1 cellular context compared by ENCODE assay signal in the genomic region with DNA sequence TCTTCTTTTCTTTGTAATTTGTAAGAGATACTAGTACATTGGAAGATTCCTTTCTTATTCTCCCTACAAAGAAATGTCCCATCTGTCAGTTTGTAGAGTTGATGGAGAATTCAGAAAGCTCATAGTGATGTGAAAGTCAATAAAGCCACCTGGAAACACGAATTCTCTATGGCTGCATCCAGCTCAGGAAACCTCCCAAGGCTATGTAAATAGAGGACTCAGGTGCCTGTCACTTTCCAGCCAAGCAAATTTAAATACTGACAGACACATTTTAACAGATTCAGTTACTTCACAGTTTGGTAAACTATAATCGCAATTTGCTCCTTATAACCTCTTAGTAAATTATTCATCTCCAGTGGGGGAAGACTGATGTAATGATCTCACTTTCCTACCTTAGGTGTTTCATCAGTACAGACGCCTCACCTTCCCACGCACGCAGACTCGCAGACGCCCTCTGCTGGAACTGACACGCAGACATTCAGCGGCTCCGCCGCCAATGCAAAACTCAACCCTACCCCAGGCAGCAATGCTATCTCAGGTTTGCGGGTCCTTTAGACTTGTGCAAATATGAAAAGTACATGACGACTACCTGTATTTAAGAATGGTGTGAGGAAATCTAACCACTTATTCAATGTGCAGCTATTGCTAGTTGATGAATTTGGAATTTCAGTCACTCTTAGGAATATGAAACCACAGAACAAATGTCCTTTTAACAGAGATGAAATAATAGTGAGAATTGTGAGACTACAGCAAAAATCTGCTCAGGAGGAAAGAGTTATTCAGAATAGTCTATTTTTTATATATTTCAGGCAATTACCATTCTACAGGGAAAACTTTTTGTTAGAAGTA.
TF ChIP-seq lines count a peak whose summit lies in the region.

No MANE protein-coding gene starts in this region.

TF ChIP-seq in SK-N-SH, 30 proteins besides CTCF, POLR2A, EP300 and RAD21 (continued from another document):
- TF ChIP-seq GATA2 (CRISPR knock-in tag; IDR thresholded peaks at IDR 0.05) (no peak), EZH2phosphoT487 (IDR thresholded peaks at IDR 0.05; ENCODE audit: borderline replicate concordance, low read depth) (no peak), CHD2 (IDR thresholded peaks at IDR 0.05; ENCODE audit: low read length, partially characterized antibody) (no peak), JUND (IDR thresholded peaks at IDR 0.05) (no peak), MXI1 (IDR thresholded peaks at IDR 0.05; ENCODE audit: low read depth, low read length) (no peak), YY1 (IDR thresholded peaks at IDR 0.05; ENCODE audit: low read depth) (no peak), RXRA (IDR thresholded peaks at IDR 0.05; ENCODE audit: borderline replicate concordance, low read depth) (no peak), TEAD4 (IDR thresholded peaks at IDR 0.05; ENCODE audit: borderline replicate concordance, insufficient read depth) (no peak)
TF ChIP-seq in SK-N-SH: peak in this region for 0.
